ENCODE assay signal across 7 cellular contexts in genomic region chr6:163782436-163783003, GRCh38.
DNase-seq lines count a peak whose midpoint lies in the region; ATAC-seq lines count a peak whose summit lies in the region.

No MANE protein-coding gene starts in this region.

- no peak overlapping the region for H3K4ac ChIP-seq in neuronal stem cell (ENCODE audit: low read length)

- no peak overlapping the region for H2BK5ac ChIP-seq in neuronal stem cell (ENCODE audit: low read length)

- H2BK12ac ChIP-seq in neuronal stem cell (ENCODE audit: low read length), result no peak overlapping the region

- peak overlapping the region; percentile 30 for H2BK15ac ChIP-seq in neuronal stem cell (ENCODE audit: low read length)

- no peaks in the 10 kb centered on the region for H3K36me3 ChIP-seq in neuronal stem cell (replicated peaks in 1 of 2; ENCODE audit: control insufficient read depth in 2 of 2, insufficient read depth in 2 of 2, low read length in 2 of 2)

- H3K14ac ChIP-seq in neuronal stem cell (ENCODE audit: low read length), result no peak overlapping the region

- H3K23ac ChIP-seq in neuronal stem cell (ENCODE audit: low read depth, low read length, poor library complexity), result no peak overlapping the region

- H3K27ac ChIP-seq in neuronal stem cell (replicated peaks; ENCODE audit: low read length), result no peak overlapping the region

- H3K18ac ChIP-seq in neuronal stem cell (ENCODE audit: low read length), result peak overlapping the region; percentile 87

- no peak overlapping the region for H2BK120ac ChIP-seq in neuronal stem cell (ENCODE audit: low read depth, low read length)

- peaks cover 0 to 2% of the 10 kb centered on the region in 2 donors for H3K9me3 ChIP-seq in neuronal stem cell (replicated peaks in 1 of 2; ENCODE audit: control insufficient read depth in 2 of 2, insufficient read depth in 1 of 2, low read depth in 1 of 2, low read length in 2 of 2)

- no CpG with 5 or more reads among the region's 7 CpGs for WGBS in neuronal stem cell (ENCODE audit: extremely low coverage in 2 of 2, insufficient read length in 2 of 2, insufficient replicate concordance in 1 of 2), 2 donors

- no peak overlapping the region for H4K91ac ChIP-seq in neuronal stem cell (ENCODE audit: low read depth, low read length, poor library complexity)

- ATAC-seq in GM19372 (IDR thresholded peaks at IDR 0.05; ENCODE audit: low read depth, unreplicated experiment), result peak; percentile 96
- ATAC-seq in HG02943 (IDR thresholded peaks at IDR 0.05; ENCODE audit: low read depth, unreplicated experiment), result peak; percentile 83

- DNase-seq in SKM-1 (lab: John Stamatoyannopoulos, UW; ENCODE audit: unreplicated experiment) (peak; percentile 43), neuronal stem cell (ENCODE audit: low spot score) (no peak), amniotic stem cell (lab: John Stamatoyannopoulos, UW) (no peak), NCI-H1694 treated with DMSO at 0.1 percent for 48 hours (lab: John Stamatoyannopoulos, UW) (no peak), G401 (ENCODE audit: low spot score) (no peak)

- in situ Hi-C loops in G401 (cut with HindIII; ENCODE audit: low sequenced_read_pairs), result no loop called here

- no peaks in the 10 kb centered on the region for H3K79me1 ChIP-seq in neuronal stem cell (ENCODE audit: low read depth, low read length)

- H3K27me3 ChIP-seq in neuronal stem cell (ENCODE audit: control insufficient read depth in 3 of 3, insufficient read depth in 3 of 3, low read depth in 1 of 3, low read length in 3 of 3), result no peaks in the 10 kb centered on the region

- H3K4me2 ChIP-seq in neuronal stem cell (ENCODE audit: insufficient read depth, low read length, poor library complexity, severe bottlenecking), result no peak overlapping the region

- H3K9ac ChIP-seq in neuronal stem cell (ENCODE audit: low read depth, low read length, poor library complexity), result no peak overlapping the region

- H3K4me3 ChIP-seq in neuronal stem cell (ENCODE audit: low read length in 2 of 2), result no peak overlapping the region

- H3K4me1 ChIP-seq in neuronal stem cell (ENCODE audit: control insufficient read depth in 2 of 2, insufficient read depth in 1 of 2, low read depth in 1 of 2, low read length in 2 of 2), result peaks cover 5% of the 10 kb centered on the region in 2 donors

- no peak overlapping the region for H4K8ac ChIP-seq in neuronal stem cell (ENCODE audit: low read depth, low read length)

- peak overlapping the region; percentile 4 for H2AFZ ChIP-seq in neuronal stem cell (ENCODE audit: low read length)

- peak overlapping the region; percentile 74 for H2AK5ac ChIP-seq in neuronal stem cell (ENCODE audit: low read depth, low read length)
